Comparison of ENCODE assay signal across 8 cellular contexts in the genomic region with DNA sequence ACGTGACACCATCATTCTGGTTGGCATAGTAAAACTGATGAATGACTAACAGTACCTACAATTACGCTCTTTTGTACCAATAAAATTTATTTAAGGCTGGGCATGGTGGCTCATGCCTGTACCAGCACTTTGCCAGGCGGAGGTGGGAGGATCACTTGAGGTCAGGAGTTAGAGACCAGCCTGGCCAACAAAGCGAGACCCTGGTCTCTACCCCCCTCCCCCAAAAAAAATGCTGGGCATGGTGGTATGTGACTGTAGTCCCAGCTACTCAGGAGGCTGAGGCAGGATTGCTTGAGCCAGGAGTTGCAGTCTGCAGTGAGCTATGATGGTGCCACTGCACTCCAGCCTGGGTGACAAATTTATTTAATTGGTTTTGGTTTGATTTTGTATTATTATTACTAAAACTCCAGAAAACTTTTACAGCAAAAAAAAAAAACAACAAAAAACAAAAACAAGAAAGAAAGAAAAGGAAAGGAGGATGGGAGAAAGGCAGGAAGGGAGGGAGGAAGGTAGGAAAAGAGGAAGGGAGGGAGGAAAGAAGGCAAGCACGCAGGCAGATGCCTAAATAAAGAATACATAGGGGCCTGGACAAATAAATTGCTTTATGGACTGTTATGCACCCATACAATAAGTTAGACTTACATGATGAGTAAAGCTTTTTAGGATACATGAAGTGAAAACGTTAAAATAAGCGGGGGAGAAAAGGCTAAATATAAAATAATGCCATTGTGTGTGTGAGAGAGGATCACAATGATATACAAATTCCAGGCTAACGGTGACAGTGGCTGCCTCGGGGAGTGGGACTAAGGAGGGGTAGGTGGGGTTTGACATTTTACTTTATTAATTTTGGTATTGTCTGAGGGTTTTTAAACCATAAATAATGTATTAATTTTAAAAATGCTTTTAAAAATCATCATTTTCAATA. TPM values are rescaled to one million over a fixed set of nuclear protein-coding genes. Genes with fewer than 3 reads are reported as not detected.
DNase-seq lines count a peak whose midpoint lies in the region; ATAC-seq and TF ChIP-seq lines count a peak whose summit lies in the region.

No MANE protein-coding gene starts in this region.

- peaks cover 23% of the 10 kb centered on the region for H3K36me3 Mint-ChIP-seq in GM23338 (ENCODE audit: low read depth)

- 0 out of 2 replicates have a peak, but pooled peaks cover 4% of the 10 kb centered on the region for H4K20me1 ChIP-seq in GM23338 (replicated peaks; ENCODE audit: insufficient read depth)

- no peaks in the 10 kb centered on the region for H3K9me2 ChIP-seq in GM23338 (ENCODE audit: insufficient read depth)

- WGBS in sigmoid colon, 2 donors: 53 to 54% methylated on average over 9 of the region's 9 CpGs

- CTCF ChIA-PET in RWPE1 (lab: Yijun Ruan, JAX): no interaction called here

- TF ChIP-seq CTCF in GM23338 (conservative IDR thresholded peaks at IDR 0.05; ENCODE audit: low read depth in 2 of 2) (no peak), RWPE1 (conservative IDR thresholded peaks at IDR 0.05; ENCODE audit: low read depth) (no peak), fibroblast of pulmonary artery (IDR thresholded peaks at IDR 0.05; ENCODE audit: low read length, missing control alignments) (no peak), sigmoid colon (IDR thresholded peaks at IDR 0.05) (no peak)

- no peak for TF ChIP-seq EP300 in sigmoid colon (IDR thresholded peaks at IDR 0.05)

- peak overlapping the region; percentile 40 for H3K27ac Mint-ChIP-seq in GM23338

- peak overlapping the region; percentile 97 for H3K4me3 Mint-ChIP-seq in GM23338

- peak; percentile 60 for DNase-seq in GM23338 (ENCODE audit: low spot score)
- no peak for DNase-seq in RWPE1 (ENCODE audit: low spot score)
- no peak for DNase-seq in fibroblast of pulmonary artery (ENCODE audit: low read depth)
- no peak for DNase-seq in sigmoid colon
- no peak for DNase-seq in NCI-H510A treated with DMSO at 0.1 percent for 48 hours (lab: John Stamatoyannopoulos, UW)
- DNase-seq in inferior parietal cortex (ENCODE audit: extremely low spot score): no peak

- peaks cover 25% of the 10 kb centered on the region for H3K27me3 Mint-ChIP-seq in GM23338 (ENCODE audit: insufficient read depth, low read depth, poor library complexity)

- H3K27me3 ChIP-seq in GM23338 (ENCODE audit: insufficient read depth): peaks cover 51% of the 10 kb centered on the region
- no peaks in the 10 kb centered on the region for H3K27me3 ChIP-seq in sigmoid colon

- H3K27ac ChIP-seq in GM23338 (ENCODE audit: low read depth) (no peak overlapping the region), RWPE1 (peak overlapping the region; percentile 90), sigmoid colon (peak overlapping the region; percentile 81 to 87 (median 86))

- H3K4me1 Mint-ChIP-seq in GM23338: peaks cover 8% of the 10 kb centered on the region; the same call in 2 of the 3 replicates

- ATAC-seq in GM23338 (peak; percentile 18; the same call in 2 of the 3 replicates), GM19463 (IDR thresholded peaks at IDR 0.05; ENCODE audit: unreplicated experiment) (no peak), HG02571 (IDR thresholded peaks at IDR 0.05; ENCODE audit: unreplicated experiment) (no peak)

- H3K4me1 ChIP-seq in GM23338 (ENCODE audit: insufficient read depth) (peaks cover 15% of the 10 kb centered on the region; the same call in 1 of the 2 replicates), sigmoid colon (peaks cover 0 to 22% (median 8%) of the 10 kb centered on the region in 4 donors)

- peaks cover 14% of the 10 kb centered on the region for H3K79me2 ChIP-seq in GM23338 (replicated peaks; ENCODE audit: insufficient read depth)

- no peaks in the 10 kb centered on the region for H3K9me3 Mint-ChIP-seq in GM23338

- H3F3A ChIP-seq in GM23338 (replicated peaks; ENCODE audit: low read depth): no peaks in the 10 kb centered on the region

- intact Hi-C loops in sigmoid colon (cut with DNase I): loop anchor here (10.0 kb wide), 2 partner anchors 130 to 760 kb away; no protein-coding TSS in a partner anchor

- H3K9me3 ChIP-seq in sigmoid colon: no peaks in the 10 kb centered on the region

- peak overlapping the region; percentile 86 for H3K4me2 ChIP-seq in GM23338

- no peak for TF ChIP-seq POLR2A in sigmoid colon (IDR thresholded peaks at IDR 0.05)

- peak overlapping the region; percentile 91 for H3K4me3 ChIP-seq in GM23338
- peak overlapping the region; percentile 83 for H3K4me3 ChIP-seq in fibroblast of pulmonary artery (replicated peaks; ENCODE audit: low read depth, low read length)
- H3K4me3 ChIP-seq in sigmoid colon: peak overlapping the region; percentile 67 to 78 (median 71)

- peak overlapping the region; percentile 79; the same call in 1 of the 2 replicates for H2AFZ ChIP-seq in GM23338

- POLR2A ChIA-PET in RWPE1 (lab: Yijun Ruan, JAX; ENCODE audit: low non-redundant PET): no interaction called here

- H3K36me3 ChIP-seq in GM23338 (ENCODE audit: insufficient read depth) (peaks cover 17% of the 10 kb centered on the region), sigmoid colon (peaks cover 0 to 25% (median 19%) of the 10 kb centered on the region in 4 donors)

TF ChIP-seq in GM23338, 12 proteins besides CTCF, POLR2A, EP300 and RAD21:
- TF ChIP-seq STAT1 (IDR thresholded peaks at IDR 0.05; ENCODE audit: unreplicated experiment) (no peak), ZNF114 (CRISPR knock-in tag; IDR thresholded peaks at IDR 0.05) (no peak), NANOG (IDR thresholded peaks at IDR 0.05; ENCODE audit: borderline replicate concordance) (no peak), EZH2 (IDR thresholded peaks at IDR 0.05; ENCODE audit: low read depth, unreplicated experiment) (no peak), POLR2AphosphoS5 (IDR thresholded peaks at IDR 0.05; ENCODE audit: low read depth) (no peak), ZNF331 (CRISPR knock-in tag; IDR thresholded peaks at IDR 0.05; ENCODE audit: low read depth) (no peak), EZH2phosphoT487 (IDR thresholded peaks at IDR 0.05; ENCODE audit: unreplicated experiment) (no peak), CREB1 (CRISPR knock-in tag; IDR thresholded peaks at IDR 0.05; ENCODE audit: low read depth) (no peak), JUNB (IDR thresholded peaks at IDR 0.05; ENCODE audit: unreplicated experiment) (no peak)
- TF ChIP-seq, protein P1, sequence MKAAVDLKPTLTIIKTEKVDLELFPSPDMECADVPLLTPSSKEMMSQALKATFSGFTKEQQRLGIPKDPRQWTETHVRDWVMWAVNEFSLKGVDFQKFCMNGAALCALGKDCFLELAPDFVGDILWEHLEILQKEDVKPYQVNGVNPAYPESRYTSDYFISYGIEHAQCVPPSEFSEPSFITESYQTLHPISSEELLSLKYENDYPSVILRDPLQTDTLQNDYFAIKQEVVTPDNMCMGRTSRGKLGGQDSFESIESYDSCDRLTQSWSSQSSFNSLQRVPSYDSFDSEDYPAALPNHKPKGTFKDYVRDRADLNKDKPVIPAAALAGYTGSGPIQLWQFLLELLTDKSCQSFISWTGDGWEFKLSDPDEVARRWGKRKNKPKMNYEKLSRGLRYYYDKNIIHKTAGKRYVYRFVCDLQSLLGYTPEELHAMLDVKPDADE (IDR thresholded peaks at IDR 0.05): no peak
- TF ChIP-seq, protein P2, sequence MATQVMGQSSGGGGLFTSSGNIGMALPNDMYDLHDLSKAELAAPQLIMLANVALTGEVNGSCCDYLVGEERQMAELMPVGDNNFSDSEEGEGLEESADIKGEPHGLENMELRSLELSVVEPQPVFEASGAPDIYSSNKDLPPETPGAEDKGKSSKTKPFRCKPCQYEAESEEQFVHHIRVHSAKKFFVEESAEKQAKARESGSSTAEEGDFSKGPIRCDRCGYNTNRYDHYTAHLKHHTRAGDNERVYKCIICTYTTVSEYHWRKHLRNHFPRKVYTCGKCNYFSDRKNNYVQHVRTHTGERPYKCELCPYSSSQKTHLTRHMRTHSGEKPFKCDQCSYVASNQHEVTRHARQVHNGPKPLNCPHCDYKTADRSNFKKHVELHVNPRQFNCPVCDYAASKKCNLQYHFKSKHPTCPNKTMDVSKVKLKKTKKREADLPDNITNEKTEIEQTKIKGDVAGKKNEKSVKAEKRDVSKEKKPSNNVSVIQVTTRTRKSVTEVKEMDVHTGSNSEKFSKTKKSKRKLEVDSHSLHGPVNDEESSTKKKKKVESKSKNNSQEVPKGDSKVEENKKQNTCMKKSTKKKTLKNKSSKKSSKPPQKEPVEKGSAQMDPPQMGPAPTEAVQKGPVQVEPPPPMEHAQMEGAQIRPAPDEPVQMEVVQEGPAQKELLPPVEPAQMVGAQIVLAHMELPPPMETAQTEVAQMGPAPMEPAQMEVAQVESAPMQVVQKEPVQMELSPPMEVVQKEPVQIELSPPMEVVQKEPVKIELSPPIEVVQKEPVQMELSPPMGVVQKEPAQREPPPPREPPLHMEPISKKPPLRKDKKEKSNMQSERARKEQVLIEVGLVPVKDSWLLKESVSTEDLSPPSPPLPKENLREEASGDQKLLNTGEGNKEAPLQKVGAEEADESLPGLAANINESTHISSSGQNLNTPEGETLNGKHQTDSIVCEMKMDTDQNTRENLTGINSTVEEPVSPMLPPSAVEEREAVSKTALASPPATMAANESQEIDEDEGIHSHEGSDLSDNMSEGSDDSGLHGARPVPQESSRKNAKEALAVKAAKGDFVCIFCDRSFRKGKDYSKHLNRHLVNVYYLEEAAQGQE (IDR thresholded peaks at IDR 0.05; ENCODE audit: unreplicated experiment): no peak

RNA-seq across cellular contexts. Expression of a gene that starts 0.7 kb away (rescaled TPM):
- total RNA-seq in GM23338 (2014; rRNA removed; shearing (Covaris generic)): 10.9 and 11.9 TPM in 2 replicates
- polyA plus RNA-seq in GM23338 (2016; fragmentation: Nextera tagmentation; extraction: Ambion mirVana) (10.0 and 10.9 TPM in 2 replicates), sigmoid colon (1 to 10 TPM; 1.8 to 6.2 (median 3.6) TPM)
- total RNA-seq in sigmoid colon: 10 to 100 TPM; 14.0 to 15.1 (median 14.8) TPM

RNA-seq across cellular contexts. Expression of a gene that starts 27.7 kb away (rescaled TPM):
- 5.7 and 5.9 TPM in 2 replicates for total RNA-seq in GM23338 (2014; rRNA removed; shearing (Covaris generic))
- polyA plus RNA-seq in GM23338 (2016; fragmentation: Nextera tagmentation; extraction: Ambion mirVana) (2.8 and 3.1 TPM in 2 replicates), sigmoid colon (1 to 10 TPM; 1.8 to 3.1 (median 2.3) TPM)
- total RNA-seq in sigmoid colon: 1 to 10 TPM; 1.5 to 6.1 (median 4.7) TPM

RNA-seq across cellular contexts. Expression of a gene that starts 34.7 kb away (rescaled TPM):
- 0.16 and 1.6 TPM in 2 replicates for total RNA-seq in GM23338 (2014; rRNA removed; shearing (Covaris generic))
- 2.9 and 3.2 TPM in 2 replicates for polyA plus RNA-seq in GM23338 (2016; fragmentation: Nextera tagmentation; extraction: Ambion mirVana)
- total RNA-seq in sigmoid colon: 1 to 10 TPM; 2.6 to 7.5 (median 3.8) TPM
- polyA plus RNA-seq in sigmoid colon: under 1 TPM in 2 of 3 donors, not detected in 1; 0.55 to 0.60 TPM

RNA-seq across cellular contexts. Expression of a gene that starts 42.5 kb away (rescaled TPM):
- 10.2 and 13.0 TPM in 2 replicates for total RNA-seq in GM23338 (2014; rRNA removed; shearing (Covaris generic))
- 3.5 and 6.5 TPM in 2 replicates for polyA plus RNA-seq in GM23338 (2016; fragmentation: Nextera tagmentation; extraction: Ambion mirVana)
- 10 to 100 TPM; 25.5 to 29.4 (median 27.6) TPM for total RNA-seq in sigmoid colon
- 1 to 10 TPM; 2.8 to 6.3 (median 6.0) TPM for polyA plus RNA-seq in sigmoid colon

RNA-seq across cellular contexts. Expression of a gene that starts 57.0 kb away (rescaled TPM):
- 8.4 and 10.5 TPM in 2 replicates for total RNA-seq in GM23338 (2014; rRNA removed; shearing (Covaris generic))
- polyA plus RNA-seq in GM23338 (2016; fragmentation: Nextera tagmentation; extraction: Ambion mirVana) (6.0 and 7.5 TPM in 2 replicates), sigmoid colon (1 to 10 TPM in 2 of 3 donors, under 1 TPM in 1; 0.92 to 1.3 (median 1.2) TPM)
- total RNA-seq in sigmoid colon: 10 to 100 TPM in 2 of 4 donors, 1 to 10 TPM in 2; 5.4 to 11.4 (median 9.2) TPM
